In the genomic region with DNA sequence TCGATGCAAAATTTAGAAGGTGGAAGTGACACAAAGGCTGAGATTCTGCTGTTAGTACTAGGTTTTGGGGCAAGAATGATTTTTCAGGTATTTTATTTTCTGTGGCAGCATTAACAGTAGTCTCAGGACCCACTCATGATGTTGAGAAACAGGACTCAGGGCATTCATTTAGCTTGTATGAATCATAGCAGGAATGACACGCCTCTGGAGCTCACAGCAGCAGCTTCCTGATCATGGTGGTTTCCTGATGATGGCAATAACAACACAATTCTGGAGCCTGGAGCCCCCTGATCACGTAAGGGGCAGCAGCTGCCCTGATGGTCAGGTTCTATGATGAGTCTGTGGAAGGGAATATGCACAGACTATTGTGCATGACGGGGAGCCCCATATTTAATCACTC, we compare ENCODE assay signal across 21 cellular contexts. TPM values are rescaled to one million over a fixed set of nuclear protein-coding genes. Genes with fewer than 3 reads are reported as not detected.
DNase-seq lines count a peak whose midpoint lies in the region; FAIRE-seq and TF ChIP-seq lines count a peak whose summit lies in the region.
"Had no signal": no experiment of that assay in that cellular context is flagged by ENCODE, and none has a peak within 500 bp of the region (broad histone marks: within the 10 kb centered on the region; RNA-seq: fewer than 3 reads in every experiment).

No MANE protein-coding gene starts in this region.

- no TSS peak for BruUV-seq in endothelial cell of umbilical vein (replicated peaks; lab: Mats Ljungman, UMichigan)

- TF ChIP-seq CTCF in endothelial cell of umbilical vein (IDR thresholded peaks at IDR 0.05; ENCODE audit: extremely low read depth in 1 of 2, insufficient read depth in 1 of 2, low read depth in 1 of 2, low read length in 2 of 2): no peak

- no peak overlapping the region for H3K27ac ChIP-seq in endothelial cell of umbilical vein (ENCODE audit: insufficient read depth, low read depth, low read length)
- H3K27ac ChIP-seq: dorsolateral prefrontal cortex, skin epidermis, uterus had no signal

- H3K9ac ChIP-seq in endothelial cell of umbilical vein (replicated peaks; ENCODE audit: extremely low read depth, insufficient read depth, low read length): no peak overlapping the region

- POLR2A ChIA-PET in endothelial cell of umbilical vein (lab: Charles Lee): no interaction called here

- H3K27me3 ChIP-seq in endothelial cell of umbilical vein (ENCODE audit: control insufficient read depth in 2 of 2, insufficient read depth in 2 of 2, low read length in 2 of 2): no peaks in the 10 kb centered on the region
- H3K27me3 ChIP-seq: uterus had no signal

- dilution Hi-C loops in endothelial cell of umbilical vein (cut with MboI; ENCODE audit: extremely low pct_ligation_motif_present, low sequenced_read_pairs): no loop called here

- no peaks in the 10 kb centered on the region for H3K9me1 ChIP-seq in endothelial cell of umbilical vein (replicated peaks; ENCODE audit: control insufficient read depth, extremely low read depth, insufficient read depth, low read length)

- H2AFZ ChIP-seq in endothelial cell of umbilical vein (ENCODE audit: low read depth, low read length): no peak overlapping the region

- H3K79me2 ChIP-seq in endothelial cell of umbilical vein (ENCODE audit: control insufficient read depth, insufficient read depth, low read length): no peaks in the 10 kb centered on the region

- H3K4me1 ChIP-seq in endothelial cell of umbilical vein (ENCODE audit: control insufficient read depth, extremely low read depth, insufficient read depth, low read length): no peaks in the 10 kb centered on the region
- H3K4me1 ChIP-seq: uterus had no signal

- CTCF ChIA-PET in endothelial cell of umbilical vein (lab: Charles Lee): no interaction called here

- intact Hi-C loops in endothelial cell of umbilical vein (cut with micrococcal nuclease): no loop called here

- no peaks in the 10 kb centered on the region for H3K36me3 ChIP-seq in endothelial cell of umbilical vein (ENCODE audit: control insufficient read depth in 2 of 2, extremely low read depth in 1 of 2, insufficient read depth in 2 of 2, low read length in 2 of 2)
- H3K36me3 ChIP-seq: uterus had no signal

- no peaks in the 10 kb centered on the region for H4K20me1 ChIP-seq in endothelial cell of umbilical vein (replicated peaks; ENCODE audit: control insufficient read depth, extremely low read depth, insufficient read depth, low read length)

- H3K4me2 ChIP-seq in endothelial cell of umbilical vein (ENCODE audit: insufficient read depth, low read length): no peak overlapping the region

- no peaks in the 10 kb centered on the region for H3K9me3 ChIP-seq in endothelial cell of umbilical vein (replicated peaks; ENCODE audit: control insufficient read depth, insufficient read depth, low read length)
- H3K9me3 ChIP-seq: uterus had no signal

- no peak overlapping the region for H3K4me3 ChIP-seq in endothelial cell of umbilical vein (replicated peaks in 1 of 3; ENCODE audit: insufficient read depth in 1 of 3, low read depth in 1 of 3, low read length in 3 of 3)
- H3K4me3 ChIP-seq: dorsolateral prefrontal cortex, skin epidermis, uterus had no signal

- no peak for FAIRE-seq in endothelial cell of umbilical vein (lab: Jason Lieb, UNC)
- FAIRE-seq: HepG2, islet of Langerhans had no signal

- DNase-seq in EH (ENCODE audit: low read depth) (peak; percentile 49), M059J (ENCODE audit: low read depth) (peak; percentile 54), endothelial cell of umbilical vein (ENCODE audit: low read depth, low spot score) (no peak), renal cortical epithelial cell (ENCODE audit: low read depth) (peak; percentile 38), SKM-1 treated with dmso at 0.1 percent for 144 hours (lab: John Stamatoyannopoulos, UW; ENCODE audit: unreplicated experiment) (no peak), GM19240 (ENCODE audit: insufficient read length, low spot score) (no peak), occipital lobe (lab: John Stamatoyannopoulos, UW) (no peak)
- DNase-seq: activated CD4-positive, alpha-beta T cell treated with anti-CD3 and anti-CD28 coated beads, Interleukin-2, amount 50 U/mL, for 1 hour; dorsolateral prefrontal cortex; GOT3; naive thymus-derived CD4-positive, alpha-beta T cell; NCI-H2029; NCI-H446; stimulated activated CD4-positive, alpha-beta T cell treated with anti-CD3 and anti-CD28 coated beads, Interleukin-2, amount 100 ng/mL, for 48 hours; T-helper 1 cell; uterus had no signal

- no peak for TF ChIP-seq POLR2A in endothelial cell of umbilical vein (IDR thresholded peaks at IDR 0.05; ENCODE audit: low read depth, low read length)

TF ChIP-seq in endothelial cell of umbilical vein, 7 proteins besides CTCF, POLR2A, EP300 and RAD21:
- peak; percentile 5 for TF ChIP-seq FOS (IDR thresholded peaks at IDR 0.05; ENCODE audit: borderline replicate concordance, insufficient read depth, low read length)
- TF ChIP-seq, protein P1, sequence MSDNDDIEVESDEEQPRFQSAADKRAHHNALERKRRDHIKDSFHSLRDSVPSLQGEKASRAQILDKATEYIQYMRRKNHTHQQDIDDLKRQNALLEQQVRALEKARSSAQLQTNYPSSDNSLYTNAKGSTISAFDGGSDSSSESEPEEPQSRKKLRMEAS (IDR thresholded peaks at IDR 0.05; ENCODE audit: insufficient read depth, insufficient read length): no peak

RNA-seq across cellular contexts. Expression of a gene that starts 47.0 kb away (rescaled TPM):
- 0.37 TPM in 1 of 2 replicates, not detected in the other for total RNA-seq in M059J (2014; rRNA removed; shearing (Covaris generic))
- total RNA-seq in endothelial cell of umbilical vein (not detected in 2 replicates), renal cortical epithelial cell (not detected in 2 replicates), occipital lobe (1.4 TPM)
- not detected in 2 replicates for polyA plus RNA-seq in endothelial cell of umbilical vein
- polyA plus RNA-seq in endothelial cell of umbilical vein (2011; cell fraction: cytosol; rRNA removed): not detected in 2 replicates
- polyA plus RNA-seq in endothelial cell of umbilical vein (2011; cell fraction: nucleus; rRNA removed): not detected in 2 replicates
- polyA plus RNA-seq in endothelial cell of umbilical vein (2012): not detected in 2 replicates
- polyA minus RNA-seq in endothelial cell of umbilical vein: not detected in 2 replicates
- polyA minus RNA-seq in endothelial cell of umbilical vein (2011; cell fraction: cytosol; rRNA and poly(A)+ RNA removed): not detected
- not detected in 2 replicates for polyA minus RNA-seq in endothelial cell of umbilical vein (2011; cell fraction: nucleus; rRNA and poly(A)+ RNA removed)
- total RNA-seq: HepG2, lung microvascular endothelial cell had no signal
- polyA plus RNA-seq: BJ, HepG2 had no signal

Comparison
In these comparisons a context has a peak if more than half of its experiments do, and no peak if none do; other contexts are left out.
1. DNase-seq: peak in EH (single experiment), M059J (single experiment) and renal cortical epithelial cell (single experiment); none in endothelial cell of umbilical vein (single experiment), SKM-1 treated with dmso at 0.1 percent for 144 hours (single experiment), GM19240 (single experiment) and occipital lobe (single experiment).